30 cellular contexts compared by ENCODE assay signal in the genomic region with DNA sequence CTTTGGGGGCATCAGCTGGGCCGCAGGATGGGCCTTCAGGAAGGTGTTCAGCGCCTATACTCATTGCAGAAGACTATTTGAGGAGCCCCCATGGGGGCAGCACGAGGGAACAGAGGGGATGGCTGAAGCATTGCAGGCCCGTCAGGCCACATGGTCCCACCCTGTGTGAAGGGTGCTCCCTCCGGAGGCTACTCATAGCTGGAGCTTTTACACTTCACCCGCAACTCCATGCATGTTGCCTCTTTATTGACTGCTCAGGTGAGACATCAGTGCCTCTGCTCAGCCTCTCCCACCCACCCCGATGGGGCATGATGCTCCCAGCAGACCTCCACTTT.
"Had no signal": no experiment of that assay in that cellular context is flagged by ENCODE, and none has a peak within 500 bp of the region (broad histone marks: within the 10 kb centered on the region; RNA-seq: fewer than 3 reads in every experiment).

No MANE protein-coding gene starts in this region.

- H3K27ac Mint-ChIP-seq: activated CD4-positive, alpha-beta memory T cell treated with anti-CD3 and anti-CD28 coated beads, Interleukin-2, amount 10 ng/mL, durations not matched to agents 7 days and 5 days; activated CD4-positive, alpha-beta T cell treated with anti-CD3 and anti-CD28 coated beads, Interleukin-2, amount 10 ng/mL, durations not matched to agents 7 days and 5 days; activated naive CD4-positive, alpha-beta T cell treated with anti-CD3 and anti-CD28 coated beads, Interleukin-2, amount 10 ng/mL, durations not matched to agents 7 days and 5 days; activated naive CD4-positive, alpha-beta T cell treated with anti-CD3 and anti-CD28 coated beads, Interleukin-2, amount 50 U/mL, for 72 hours; activated naive CD8-positive, alpha-beta T cell treated with anti-CD3 and anti-CD28 coated beads, Interleukin-2, amount 10 ng/mL, durations not matched to agents 7 days and 5 days; activated T-cell treated with anti-CD3 and anti-CD28 coated beads, Interleukin-2, amount 50 U/mL, for 24 hours; activated T-cell treated with anti-CD3 and anti-CD28 coated beads, Interleukin-2, amount 50 U/mL, for 72 hours; brain; dendritic cell treated with granulocyte-macrophage colony-stimulating factor and Interleukin-4, amounts not matched to agents 40 ng/mL and 50 ng/mL, for 4 days; WTC11 had no signal

- H3K9me3 ChIP-seq: ascending aorta, breast epithelium, esophagus squamous epithelium, gastroesophageal sphincter, heart right ventricle had no signal

- DNase-seq: activated CD4-positive, alpha-beta memory T cell treated with anti-CD3 and anti-CD28 coated beads, Interleukin-2, amount 10 ng/mL, durations not matched to agents 7 days and 5 days; activated CD4-positive, alpha-beta T cell treated with anti-CD3 and anti-CD28 coated beads for 1 hour; activated CD4-positive, alpha-beta T cell treated with anti-CD3 and anti-CD28 coated beads for 4 hours; activated CD4-positive, alpha-beta T cell treated with anti-CD3 and anti-CD28 coated beads, Interleukin-2, amount 10 ng/mL, durations not matched to agents 7 days and 5 days; activated CD4-positive, alpha-beta T cell treated with anti-CD3 and anti-CD28 coated beads, Interleukin-2, amount 50 U/mL, for 4 hours; activated CD8-positive, alpha-beta memory T cell treated with anti-CD3 and anti-CD28 coated beads, Interleukin-2, amount 50 U/mL, for 48 hours; activated gamma-delta T cell; activated naive CD4-positive, alpha-beta T cell; activated naive CD4-positive, alpha-beta T cell treated with anti-CD3 and anti-CD28 coated beads, Interleukin-2, amount 10 ng/mL, durations not matched to agents 7 days and 5 days; activated naive CD8-positive, alpha-beta T cell treated with anti-CD3 and anti-CD28 coated beads, Interleukin-2, amount 10 ng/mL, durations not matched to agents 7 days and 5 days; activated T-cell treated with anti-CD3 and anti-CD28 coated beads for 4 hours; activated T-cell treated with anti-CD3 and anti-CD28 coated beads, Interleukin-2, amount 50 U/mL, for 24 hours; activated T-cell treated with anti-CD3 and anti-CD28 coated beads, Interleukin-2, amount 50 U/mL, for 72 hours; dorsolateral prefrontal cortex; effector memory CD4-positive, alpha-beta T cell; erythroblast; esophagus squamous epithelium; foreskin melanocyte; heart right ventricle; T-helper 2 cell had no signal

- H3K36me3 ChIP-seq: ascending aorta, breast epithelium, cardiac muscle cell, esophagus squamous epithelium, gastroesophageal sphincter, heart right ventricle had no signal

- H3K4me3 ChIP-seq: ascending aorta, breast epithelium, cardiac muscle cell, coronary artery, dorsolateral prefrontal cortex, esophagus squamous epithelium, gastroesophageal sphincter, heart right ventricle had no signal

- H3K27me3 Mint-ChIP-seq: activated CD4-positive, alpha-beta memory T cell treated with anti-CD3 and anti-CD28 coated beads, Interleukin-2, amount 10 ng/mL, durations not matched to agents 7 days and 5 days; activated CD4-positive, alpha-beta T cell treated with anti-CD3 and anti-CD28 coated beads, Interleukin-2, amount 10 ng/mL, durations not matched to agents 7 days and 5 days; activated naive CD8-positive, alpha-beta T cell treated with anti-CD3 and anti-CD28 coated beads, Interleukin-2, amount 10 ng/mL, durations not matched to agents 7 days and 5 days; dendritic cell treated with granulocyte-macrophage colony-stimulating factor and Interleukin-4, amounts not matched to agents 40 ng/mL and 50 ng/mL, for 4 days had no signal

- H3K36me3 Mint-ChIP-seq: activated naive CD4-positive, alpha-beta T cell treated with anti-CD3 and anti-CD28 coated beads, Interleukin-2, amount 10 ng/mL, durations not matched to agents 7 days and 5 days; activated naive CD4-positive, alpha-beta T cell treated with anti-CD3 and anti-CD28 coated beads, Interleukin-2, amount 50 U/mL, for 72 hours; activated naive CD8-positive, alpha-beta T cell treated with anti-CD3 and anti-CD28 coated beads, Interleukin-2, amount 10 ng/mL, durations not matched to agents 7 days and 5 days; brain; WTC11 had no signal

- H3K4me3 Mint-ChIP-seq: activated CD4-positive, alpha-beta memory T cell treated with anti-CD3 and anti-CD28 coated beads, Interleukin-2, amount 10 ng/mL, durations not matched to agents 7 days and 5 days; activated CD4-positive, alpha-beta T cell treated with anti-CD3 and anti-CD28 coated beads, Interleukin-2, amount 10 ng/mL, durations not matched to agents 7 days and 5 days; activated naive CD4-positive, alpha-beta T cell treated with anti-CD3 and anti-CD28 coated beads, Interleukin-2, amount 10 ng/mL, durations not matched to agents 7 days and 5 days; activated naive CD8-positive, alpha-beta T cell treated with anti-CD3 and anti-CD28 coated beads, Interleukin-2, amount 10 ng/mL, durations not matched to agents 7 days and 5 days; activated T-cell treated with anti-CD3 and anti-CD28 coated beads, Interleukin-2, amount 50 U/mL, for 24 hours; activated T-cell treated with anti-CD3 and anti-CD28 coated beads, Interleukin-2, amount 50 U/mL, for 72 hours; brain; central memory CD8-positive, alpha-beta T cell; dendritic cell treated with granulocyte-macrophage colony-stimulating factor and Interleukin-4, amounts not matched to agents 40 ng/mL and 50 ng/mL, for 4 days; WTC11 had no signal

- H3K27ac ChIP-seq: ascending aorta, breast epithelium, cardiac muscle cell, coronary artery, dorsolateral prefrontal cortex, esophagus squamous epithelium, gastroesophageal sphincter, heart right ventricle had no signal

- H3K9me3 Mint-ChIP-seq: activated CD4-positive, alpha-beta memory T cell treated with anti-CD3 and anti-CD28 coated beads, Interleukin-2, amount 10 ng/mL, durations not matched to agents 7 days and 5 days; activated CD4-positive, alpha-beta T cell treated with anti-CD3 and anti-CD28 coated beads, Interleukin-2, amount 10 ng/mL, durations not matched to agents 7 days and 5 days; activated naive CD4-positive, alpha-beta T cell treated with anti-CD3 and anti-CD28 coated beads, Interleukin-2, amount 10 ng/mL, durations not matched to agents 7 days and 5 days; activated naive CD4-positive, alpha-beta T cell treated with anti-CD3 and anti-CD28 coated beads, Interleukin-2, amount 50 U/mL, for 72 hours; activated naive CD8-positive, alpha-beta T cell treated with anti-CD3 and anti-CD28 coated beads, Interleukin-2, amount 10 ng/mL, durations not matched to agents 7 days and 5 days; activated T-cell treated with anti-CD3 and anti-CD28 coated beads, Interleukin-2, amount 50 U/mL, for 24 hours; activated T-cell treated with anti-CD3 and anti-CD28 coated beads, Interleukin-2, amount 50 U/mL, for 72 hours; central memory CD8-positive, alpha-beta T cell; dendritic cell treated with granulocyte-macrophage colony-stimulating factor and Interleukin-4, amounts not matched to agents 40 ng/mL and 50 ng/mL, for 4 days had no signal

- H3K4me1 ChIP-seq: ascending aorta, breast epithelium, esophagus squamous epithelium, gastroesophageal sphincter, heart right ventricle had no signal

- H3K27me3 ChIP-seq: ascending aorta, cardiac muscle cell had no signal

- H3K4me1 Mint-ChIP-seq: activated CD4-positive, alpha-beta memory T cell treated with anti-CD3 and anti-CD28 coated beads, Interleukin-2, amount 10 ng/mL, durations not matched to agents 7 days and 5 days; activated CD4-positive, alpha-beta T cell treated with anti-CD3 and anti-CD28 coated beads, Interleukin-2, amount 10 ng/mL, durations not matched to agents 7 days and 5 days; activated naive CD4-positive, alpha-beta T cell treated with anti-CD3 and anti-CD28 coated beads, Interleukin-2, amount 10 ng/mL, durations not matched to agents 7 days and 5 days; activated naive CD8-positive, alpha-beta T cell treated with anti-CD3 and anti-CD28 coated beads, Interleukin-2, amount 10 ng/mL, durations not matched to agents 7 days and 5 days; central memory CD8-positive, alpha-beta T cell had no signal
